ENCODE assay signal across 26 cellular contexts in the genomic region with DNA sequence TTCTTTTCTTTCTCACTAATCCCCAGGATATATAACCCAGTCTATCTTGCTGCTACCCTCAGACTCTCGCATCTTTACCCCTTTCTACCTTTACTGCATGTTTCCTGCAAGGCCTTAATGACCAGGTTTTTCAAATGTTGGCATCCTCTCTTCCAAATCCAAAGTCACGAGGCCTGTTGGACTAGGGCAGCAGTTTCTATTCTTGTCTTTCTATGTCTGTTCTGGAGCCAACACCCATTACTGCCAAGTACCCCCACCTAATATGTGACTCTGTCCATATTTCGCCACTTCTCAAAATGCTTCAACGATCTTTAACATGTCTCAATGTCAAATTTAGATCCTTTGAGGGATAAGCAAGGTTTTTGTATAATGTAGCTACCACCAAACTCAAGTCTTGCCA.
"Had no signal": no experiment of that assay in that cellular context is flagged by ENCODE, and none has a peak within 500 bp of the region (broad histone marks: within the 10 kb centered on the region; RNA-seq: fewer than 3 reads in every experiment).

No MANE protein-coding gene starts in this region.

- H3K4me3 ChIP-seq: stomach, suprapubic skin, testis, thoracic aorta, thyroid gland, tibial artery, tibial nerve, transverse colon, upper lobe of left lung, upper lobe of right lung, uterus, vagina had no signal

- DNase-seq: stimulated activated CD4-positive, alpha-beta T cell treated with anti-CD3 and anti-CD28 coated beads, Interleukin-2, amount 100 ng/mL, for 48 hours; stimulated activated CD4-positive, alpha-beta T cell treated with anti-CD3 and anti-CD28 coated beads, Interleukin-4, amount 100 ng/mL, for 1 hour; stimulated activated CD4-positive, alpha-beta T cell treated with anti-CD3 and anti-CD28 coated beads, Interleukin-4, amount 100 ng/mL, for 24 hours; stimulated activated CD4-positive, alpha-beta T cell treated with anti-CD3 and anti-CD28 coated beads, Interleukin-4, amount 100 ng/mL, for 4 hours; stimulated activated CD8-positive, alpha-beta memory T cell treated with anti-CD3 and anti-CD28 coated beads, Interleukin-4, amount 100 ng/mL, for 48 hours; stimulated activated naive B cell treated with anti-CD40 and anti-IgM and Interleukin-4, amounts not matched to agents 10 μg/mL and 1 μg/mL and 100 μg/mL, for 72 hours; stimulated activated naive CD4-positive, alpha-beta T cell; stimulated activated naive CD4-positive, alpha-beta T cell treated with Interleukin-2 at 50 U/mL for 16 hours; stimulated activated naive CD8-positive, alpha-beta T cell treated with anti-CD3 and anti-CD28 coated beads, Interleukin-15, amount 100 ng/mL, for 72 hours; stimulated activated naive CD8-positive, alpha-beta T cell treated with anti-CD3 and anti-CD28 coated beads, Interleukin-15, Interleukin-2, amounts not matched to agents 100 U/mL and 50 U/mL, for 24 hours; stomach; substantia nigra; testis; thyroid gland; tibial artery; transverse colon; trophoblast cell; upper lobe of left lung; upper lobe of right lung; uterus had no signal

- H3K36me3 ChIP-seq: stomach, suprapubic skin, thoracic aorta, thyroid gland, tibial artery, tibial nerve, transverse colon, upper lobe of left lung, upper lobe of right lung, uterus, vagina had no signal

- H3K9me3 ChIP-seq: stomach, testis, thoracic aorta, thyroid gland, tibial artery, tibial nerve, transverse colon, upper lobe of left lung, upper lobe of right lung, uterus, vagina had no signal

- H3K27me3 ChIP-seq: stomach, suprapubic skin, testis, thyroid gland, tibial artery, tibial nerve, transverse colon, upper lobe of left lung, upper lobe of right lung, uterus, vagina had no signal

- H3K27ac ChIP-seq: stomach, suprapubic skin, testis, thoracic aorta, thyroid gland, tibial artery, tibial nerve, transverse colon, upper lobe of left lung, upper lobe of right lung, uterus, vagina had no signal

- ATAC-seq: stimulated activated effector memory CD8-positive, alpha-beta T cell treated with anti-CD3 and anti-CD28 coated beads, Interleukin-12 subunit alpha, Interleukin-12 subunit beta, amount 100 ng/mL, for 72 hours; stimulated activated memory B cell treated with anti-CD40 and anti-IgM and Interleukin-4, amounts not matched to agents 10 μg/mL and 1 μg/mL and 100 μg/mL, for 72 hours; stimulated activated naive B cell treated with anti-CD40 and anti-IgM and Interleukin-4, amounts not matched to agents 10 μg/mL and 1 μg/mL and 100 μg/mL, for 72 hours; stimulated activated naive CD8-positive, alpha-beta T cell treated with anti-CD3 and anti-CD28 coated beads, Interleukin-15, amount 100 ng/mL, for 72 hours; stimulated activated naive CD8-positive, alpha-beta T cell treated with anti-CD3 and anti-CD28 coated beads, Interleukin-15, Interleukin-2, amounts not matched to agents 100 U/mL and 50 U/mL, for 24 hours; upper lobe of right lung had no signal

- H3K4me1 ChIP-seq: stomach, suprapubic skin, testis, tibial artery, tibial nerve, transverse colon, upper lobe of left lung, upper lobe of right lung, uterus, vagina had no signal
